In the genomic region with DNA sequence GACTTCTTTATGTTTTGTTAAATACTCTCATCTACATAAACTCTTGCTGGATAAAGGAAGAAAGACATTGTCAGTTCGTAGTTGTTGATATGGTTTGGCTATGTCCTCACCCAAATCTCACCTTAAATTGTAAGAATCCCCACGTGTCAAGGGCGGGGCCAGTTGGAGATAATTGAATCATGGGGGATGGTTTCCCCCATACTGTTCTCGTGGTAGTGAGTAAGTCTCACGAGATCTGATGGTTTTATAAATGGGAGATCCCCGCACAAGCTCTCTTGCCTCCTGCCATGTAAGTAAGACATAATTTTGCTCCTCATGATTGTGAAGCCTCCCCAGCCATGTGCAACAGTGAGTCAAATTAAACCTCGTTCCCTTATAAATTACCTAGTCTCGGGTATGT, we compare ENCODE assay signal across 14 cellular contexts.
DNase-seq lines count a peak whose midpoint lies in the region; TF ChIP-seq lines count a peak whose summit lies in the region.
"Had no signal": no experiment of that assay in that cellular context is flagged by ENCODE, and none has a peak within 500 bp of the region (broad histone marks: within the 10 kb centered on the region; RNA-seq: fewer than 3 reads in every experiment).

No MANE protein-coding gene starts in this region.

- peaks cover 56% of the 10 kb centered on the region for H3K4me1 Mint-ChIP-seq in T-helper 1 cell treated with Interleukin-12 subunit alpha and Interleukin-12 subunit beta and Interleukin-4 antibody, amounts not matched to agents 30 μg/mL and 1 μg/mL, for 36 hours (ENCODE audit: low read depth)
- H3K4me1 Mint-ChIP-seq: brain had no signal

- H3K36me3 Mint-ChIP-seq in T-helper 1 cell treated with Interleukin-12 subunit alpha and Interleukin-12 subunit beta and Interleukin-4 antibody, amounts not matched to agents 30 μg/mL and 1 μg/mL, for 36 hours (ENCODE audit: low read depth) = peaks cover 40% of the 10 kb centered on the region
- H3K36me3 Mint-ChIP-seq: brain had no signal

- H3K36me3 ChIP-seq in effector memory CD4-positive, alpha-beta T cell (ENCODE audit: control insufficient read depth, insufficient read depth, low read length) = no peaks in the 10 kb centered on the region
- H3K36me3 ChIP-seq: prostate gland, transverse colon had no signal

- DNase-seq in activated T-cell treated with anti-CD3 and anti-CD28 coated beads for 48 hours (ENCODE audit: low read depth) (peak; percentile 20), cortex of kidney (lab: John Stamatoyannopoulos, UW) (no peak), NCI-H1105 (lab: John Stamatoyannopoulos, UW) (no peak), RWPE1 (ENCODE audit: low spot score) (no peak), inferior parietal cortex (ENCODE audit: extremely low spot score) (no peak)
- peak in 1 of 3 donors; percentile 7 for DNase-seq in effector memory CD4-positive, alpha-beta T cell
- DNase-seq in stimulated activated CD8-positive, alpha-beta memory T cell treated with anti-CD3 and anti-CD28 coated beads, Interleukin-15, amount 100 ng/mL, for 24 hours (ENCODE audit: low read depth) = peak; percentile 2
- DNase-seq: kidney glomerular epithelial cell, NCI-H226, transverse colon had no signal

- H3K27me3 ChIP-seq in effector memory CD4-positive, alpha-beta T cell (replicated peaks; ENCODE audit: control insufficient read depth, insufficient read depth, low read length, poor library complexity, severe bottlenecking) = no peaks in the 10 kb centered on the region
- H3K27me3 ChIP-seq: transverse colon had no signal

- TF ChIP-seq CTCF in RWPE1 (conservative IDR thresholded peaks at IDR 0.05; ENCODE audit: low read depth) = no peak

- peak overlapping the region; percentile 10 for H3K4me3 ChIP-seq in effector memory CD4-positive, alpha-beta T cell (ENCODE audit: insufficient read depth, low read depth, low read length, poor library complexity, severe bottlenecking)
- H3K4me3 ChIP-seq: prostate gland, transverse colon had no signal

- H3K27ac Mint-ChIP-seq in T-helper 1 cell treated with Interleukin-12 subunit alpha and Interleukin-12 subunit beta and Interleukin-4 antibody, amounts not matched to agents 30 μg/mL and 1 μg/mL, for 36 hours = peak overlapping the region; percentile 89
- H3K27ac Mint-ChIP-seq: brain had no signal

- no peaks in the 10 kb centered on the region for H3K27me3 Mint-ChIP-seq in T-helper 1 cell treated with Interleukin-12 subunit alpha and Interleukin-12 subunit beta and Interleukin-4 antibody, amounts not matched to agents 30 μg/mL and 1 μg/mL, for 36 hours (ENCODE audit: low read depth)
- H3K27me3 Mint-ChIP-seq: brain had no signal

- H3K9me3 Mint-ChIP-seq in T-helper 1 cell treated with Interleukin-12 subunit alpha and Interleukin-12 subunit beta and Interleukin-4 antibody, amounts not matched to agents 30 μg/mL and 1 μg/mL, for 36 hours = peaks cover 56% of the 10 kb centered on the region

- H3K27ac ChIP-seq in effector memory CD4-positive, alpha-beta T cell (ENCODE audit: insufficient read depth, low read length, poor library complexity, severe bottlenecking) = no peak overlapping the region
- H3K27ac ChIP-seq in RWPE1 = no peak overlapping the region
- H3K27ac ChIP-seq: C4-2B, prostate gland, transverse colon had no signal

- H3K4me3 Mint-ChIP-seq in T-helper 1 cell treated with Interleukin-12 subunit alpha and Interleukin-12 subunit beta and Interleukin-4 antibody, amounts not matched to agents 30 μg/mL and 1 μg/mL, for 36 hours = peak overlapping the region; percentile 52
- H3K4me3 Mint-ChIP-seq: brain had no signal

- POLR2A ChIA-PET in RWPE1 (lab: Yijun Ruan, JAX; ENCODE audit: low non-redundant PET) = no interaction called here

- peaks cover 36% of the 10 kb centered on the region for H3K4me1 ChIP-seq in effector memory CD4-positive, alpha-beta T cell (ENCODE audit: control insufficient read depth, insufficient read depth, low read length, poor library complexity, severe bottlenecking)
- H3K4me1 ChIP-seq: prostate gland, transverse colon had no signal

- CTCF ChIA-PET in RWPE1 (lab: Yijun Ruan, JAX) = no interaction called here

- peaks cover 3% of the 10 kb centered on the region for H3K9me3 ChIP-seq in effector memory CD4-positive, alpha-beta T cell (ENCODE audit: control insufficient read depth, low read length)
- H3K9me3 ChIP-seq: prostate gland, transverse colon had no signal

Comparison
In these comparisons a context has a peak if more than half of its experiments do, and no peak if none do; other contexts are left out.
1. DNase-seq: peak in activated T-cell treated with anti-CD3 and anti-CD28 coated beads for 48 hours (single experiment) and stimulated activated CD8-positive, alpha-beta memory T cell treated with anti-CD3 and anti-CD28 coated beads, Interleukin-15, amount 100 ng/mL, for 24 hours (single experiment); none in cortex of kidney (single experiment), NCI-H1105 (single experiment), RWPE1 (single experiment) and inferior parietal cortex (single experiment).